14 cellular contexts compared by ENCODE assay signal in genomic region chr21:41929248-41929647, GRCh38. TPM values are rescaled to one million over a fixed set of nuclear protein-coding genes. Genes with fewer than 3 reads are reported as not detected.
DNase-seq lines count a peak whose midpoint lies in the region; ATAC-seq and TF ChIP-seq lines count a peak whose summit lies in the region.
"Had no signal": no experiment of that assay in that cellular context is flagged by ENCODE, and none has a peak within 500 bp of the region (broad histone marks: within the 10 kb centered on the region; RNA-seq: fewer than 3 reads in every experiment).

No MANE protein-coding gene starts in this region.

- WGBS in IMR-90 (ENCODE audit: extremely low coverage in 2 of 2, insufficient read length in 1 of 2), 2 experiments, result no CpG with 5 or more reads among the region's 5 CpGs

- H2AK9ac ChIP-seq in IMR-90 (replicated peaks; ENCODE audit: low read depth, low read length, poor library complexity), result no peak overlapping the region

- no peak overlapping the region for H3K14ac ChIP-seq in IMR-90 (replicated peaks; ENCODE audit: low read depth, low read length)

- H3K9ac ChIP-seq in BLaER1 (no peak overlapping the region), IMR-90 (ENCODE audit: low read depth, low read length) (no peak overlapping the region)

- TF ChIP-seq RAD21 in IMR-90 (IDR thresholded peaks at IDR 0.05; ENCODE audit: low read length), result no peak

- H4K5ac ChIP-seq in IMR-90 (ENCODE audit: low read depth, low read length), result no peak overlapping the region

- no peak overlapping the region for H3K56ac ChIP-seq in IMR-90 (ENCODE audit: extremely low read depth, insufficient read depth, low read length)

- POLR2A ChIA-PET in IMR-90 (lab: Charles Lee; ENCODE audit: unreplicated experiment) (interaction anchor here (0.5 kb wide), 1 partner anchor 32 kb away, joined by 3 read pairs; no protein-coding TSS in a partner anchor), GM10248 (lab: Yijun Ruan, JAX) (no interaction called here)
- POLR2A ChIA-PET in activated naive CD8-positive, alpha-beta T cell treated with anti-CD3 and anti-CD28 coated beads, Interleukin-2, amount 10 ng/mL, durations not matched to agents 7 days and 5 days (lab: Charles Lee), result interaction anchor here (0.9 to 1.0 kb wide), 2 partner anchors 11 to 51 kb away, joined by 3 read pairs; no protein-coding TSS in a partner anchor
- POLR2A ChIA-PET in activated CD4-positive, alpha-beta memory T cell treated with anti-CD3 and anti-CD28 coated beads, Interleukin-2, amount 10 ng/mL, durations not matched to agents 7 days and 5 days (lab: Charles Lee), result no interaction called here

- H4K91ac ChIP-seq in IMR-90 (ENCODE audit: insufficient read depth, low read depth, low read length), result no peak overlapping the region

- peak overlapping the region; percentile 33; the same call in 1 of the 2 replicates for H3K27ac ChIP-seq in BLaER1
- no peak overlapping the region for H3K27ac ChIP-seq in IMR-90 (ENCODE audit: insufficient read depth, low read length)

- no peaks in the 10 kb centered on the region for H3K27me3 ChIP-seq in BLaER1
- no peaks in the 10 kb centered on the region for H3K27me3 ChIP-seq in IMR-90 (ENCODE audit: control insufficient read depth, insufficient read depth, low read length)

- H3K4me3 ChIP-seq in BLaER1, result no peak overlapping the region
- no peak overlapping the region for H3K4me3 ChIP-seq in IMR-90 (ENCODE audit: insufficient read depth, low read depth, low read length)

- intact Hi-C loops in IMR-90 (cut with micrococcal nuclease), result no loop called here

- H3K4me1 Mint-ChIP-seq in activated naive CD8-positive, alpha-beta T cell treated with anti-CD3 and anti-CD28 coated beads, Interleukin-2, amount 10 ng/mL, durations not matched to agents 7 days and 5 days, result peaks cover 49% of the 10 kb centered on the region
- peaks cover 54% of the 10 kb centered on the region for H3K4me1 Mint-ChIP-seq in T-helper 2 cell treated with Interferon-gamma antibody and Interleukin-4, amounts not matched to agents 5 μg/mL and 100 μg/mL, for 36 hours (ENCODE audit: low read depth)
- H3K4me1 Mint-ChIP-seq in activated CD4-positive, alpha-beta memory T cell treated with anti-CD3 and anti-CD28 coated beads, Interleukin-2, amount 10 ng/mL, durations not matched to agents 7 days and 5 days, result peaks cover 34% of the 10 kb centered on the region

- H4K8ac ChIP-seq in IMR-90 (ENCODE audit: low read depth in 2 of 2, low read length in 2 of 2), result no peak overlapping the region

- no peak for ATAC-seq in IMR-90 (ENCODE audit: low read depth)
- ATAC-seq in activated naive CD8-positive, alpha-beta T cell treated with anti-CD3 and anti-CD28 coated beads, Interleukin-2, amount 10 ng/mL, durations not matched to agents 7 days and 5 days (ENCODE audit: low read depth), result no peak

- H3K4me1 ChIP-seq in BLaER1 (peaks cover 92% of the 10 kb centered on the region), IMR-90 (ENCODE audit: control insufficient read depth, insufficient read depth, low read length) (peaks cover 26% of the 10 kb centered on the region)

- CTCF ChIA-PET in IMR-90 (lab: Yijun Ruan, JAX), result no interaction called here
- CTCF ChIA-PET in GM10248 (lab: Yijun Ruan, JAX), result interaction anchor here (1.1 to 2.6 kb wide), 5 partner anchors 9 to 188 kb away, joined by 3 to 7 read pairs (median 6); no protein-coding TSS in a partner anchor
- CTCF ChIA-PET in activated CD4-positive, alpha-beta memory T cell treated with anti-CD3 and anti-CD28 coated beads, Interleukin-2, amount 10 ng/mL, durations not matched to agents 7 days and 5 days (lab: Charles Lee), result no interaction called here

- no peaks in the 10 kb centered on the region for H3K36me3 ChIP-seq in BLaER1
- H3K36me3 ChIP-seq in IMR-90 (ENCODE audit: control insufficient read depth, insufficient read depth, low read length), result no peaks in the 10 kb centered on the region; the same call in 1 of the 2 replicates

- H3K4me2 ChIP-seq in BLaER1, result peak overlapping the region; percentile 97
- no peak overlapping the region for H3K4me2 ChIP-seq in IMR-90 (ENCODE audit: low read depth, low read length)

- no peak for TF ChIP-seq POLR2A in IMR-90 (IDR thresholded peaks at IDR 0.05; ENCODE audit: low read depth, low read length)

- in situ Hi-C loops in IMR-90 (cut with MboI; ENCODE audit: low sequenced_read_pairs), result no loop called here

- H3K36me3 Mint-ChIP-seq in activated naive CD8-positive, alpha-beta T cell treated with anti-CD3 and anti-CD28 coated beads, Interleukin-2, amount 10 ng/mL, durations not matched to agents 7 days and 5 days, result no peaks in the 10 kb centered on the region
- no peaks in the 10 kb centered on the region for H3K36me3 Mint-ChIP-seq in T-helper 2 cell treated with Interferon-gamma antibody and Interleukin-4, amounts not matched to agents 5 μg/mL and 100 μg/mL, for 36 hours (ENCODE audit: low read depth)
- no peaks in the 10 kb centered on the region for H3K36me3 Mint-ChIP-seq in activated CD4-positive, alpha-beta memory T cell treated with anti-CD3 and anti-CD28 coated beads, Interleukin-2, amount 10 ng/mL, durations not matched to agents 7 days and 5 days (ENCODE audit: low read depth)
- H3K36me3 Mint-ChIP-seq: memory B cell had no signal

- peak overlapping the region; percentile 12 for H3K27ac Mint-ChIP-seq in activated naive CD8-positive, alpha-beta T cell treated with anti-CD3 and anti-CD28 coated beads, Interleukin-2, amount 10 ng/mL, durations not matched to agents 7 days and 5 days
- no peak overlapping the region for H3K27ac Mint-ChIP-seq in T-helper 2 cell treated with Interferon-gamma antibody and Interleukin-4, amounts not matched to agents 5 μg/mL and 100 μg/mL, for 36 hours
- H3K27ac Mint-ChIP-seq in activated CD4-positive, alpha-beta memory T cell treated with anti-CD3 and anti-CD28 coated beads, Interleukin-2, amount 10 ng/mL, durations not matched to agents 7 days and 5 days, result no peak overlapping the region

- H2BK120ac ChIP-seq in IMR-90 (ENCODE audit: low read depth, low read length), result no peak overlapping the region

- H2AK5ac ChIP-seq in IMR-90 (ENCODE audit: low read depth, low read length), result peak overlapping the region; percentile 11; the same call in 1 of the 2 replicates

- H3K27me3 Mint-ChIP-seq in activated naive CD8-positive, alpha-beta T cell treated with anti-CD3 and anti-CD28 coated beads, Interleukin-2, amount 10 ng/mL, durations not matched to agents 7 days and 5 days, result peaks cover 14% of the 10 kb centered on the region
- no peaks in the 10 kb centered on the region for H3K27me3 Mint-ChIP-seq in T-helper 2 cell treated with Interferon-gamma antibody and Interleukin-4, amounts not matched to agents 5 μg/mL and 100 μg/mL, for 36 hours (ENCODE audit: low read depth)
- H3K27me3 Mint-ChIP-seq in activated CD4-positive, alpha-beta memory T cell treated with anti-CD3 and anti-CD28 coated beads, Interleukin-2, amount 10 ng/mL, durations not matched to agents 7 days and 5 days, result peaks cover 7% of the 10 kb centered on the region
- H3K27me3 Mint-ChIP-seq: memory B cell had no signal

- dilution Hi-C loops in IMR-90 (cut with HindIII; ENCODE audit: low sequenced_read_pairs, unreplicated experiment), result no loop called here

- peak overlapping the region; percentile 22 for H3K4me3 Mint-ChIP-seq in activated naive CD8-positive, alpha-beta T cell treated with anti-CD3 and anti-CD28 coated beads, Interleukin-2, amount 10 ng/mL, durations not matched to agents 7 days and 5 days
- no peak overlapping the region for H3K4me3 Mint-ChIP-seq in T-helper 2 cell treated with Interferon-gamma antibody and Interleukin-4, amounts not matched to agents 5 μg/mL and 100 μg/mL, for 36 hours
- no peak overlapping the region for H3K4me3 Mint-ChIP-seq in activated CD4-positive, alpha-beta memory T cell treated with anti-CD3 and anti-CD28 coated beads, Interleukin-2, amount 10 ng/mL, durations not matched to agents 7 days and 5 days

- 0 out of 2 replicates have a peak overlapping the region, but pooled peaks have one; percentile 15 for H3K23ac ChIP-seq in IMR-90 (ENCODE audit: low read depth, low read length)

- H3K9me1 ChIP-seq in IMR-90 (ENCODE audit: insufficient read depth, low read length), result peaks cover 33% of the 10 kb centered on the region

- H2BK20ac ChIP-seq in IMR-90 (ENCODE audit: low read depth, low read length), result no peak overlapping the region

- H4K20me1 ChIP-seq in BLaER1 (no peaks in the 10 kb centered on the region), IMR-90 (ENCODE audit: insufficient read depth, low read length) (no peaks in the 10 kb centered on the region)

- H3K79me1 ChIP-seq in IMR-90 (ENCODE audit: low read depth in 1 of 2, low read length in 2 of 2), result peaks cover 36 to 66% of the 10 kb centered on the region in 2 experiments

- no peak overlapping the region for H2BK5ac ChIP-seq in IMR-90 (ENCODE audit: low read depth, low read length, poor library complexity, severe bottlenecking)

- H3K9me3 ChIP-seq in BLaER1 (no peaks in the 10 kb centered on the region), IMR-90 (ENCODE audit: control insufficient read depth, insufficient read depth, low read length) (no peaks in the 10 kb centered on the region)

- no peak overlapping the region for H3K18ac ChIP-seq in IMR-90 (ENCODE audit: low read depth, low read length)

- no peaks in the 10 kb centered on the region for H3K9me3 Mint-ChIP-seq in activated naive CD8-positive, alpha-beta T cell treated with anti-CD3 and anti-CD28 coated beads, Interleukin-2, amount 10 ng/mL, durations not matched to agents 7 days and 5 days
- no peaks in the 10 kb centered on the region for H3K9me3 Mint-ChIP-seq in T-helper 2 cell treated with Interferon-gamma antibody and Interleukin-4, amounts not matched to agents 5 μg/mL and 100 μg/mL, for 36 hours
- H3K9me3 Mint-ChIP-seq in activated CD4-positive, alpha-beta memory T cell treated with anti-CD3 and anti-CD28 coated beads, Interleukin-2, amount 10 ng/mL, durations not matched to agents 7 days and 5 days, result no peaks in the 10 kb centered on the region
- H3K9me3 Mint-ChIP-seq: memory B cell had no signal

- no peak overlapping the region for H2BK15ac ChIP-seq in IMR-90 (ENCODE audit: low read depth, low read length)

- no peak overlapping the region for H2AFZ ChIP-seq in IMR-90 (replicated peaks; ENCODE audit: low read length, poor library complexity)

- DNase-seq in IMR-90 (no peak), mesenteric fat pad (ENCODE audit: low spot score) (peak; percentile 49), DMS153 treated with DMSO at 0.1 percent for 48 hours (lab: John Stamatoyannopoulos, UW; ENCODE audit: unreplicated experiment) (no peak), GM10248 (ENCODE audit: extremely low spot score) (no peak)
- no peak for DNase-seq in activated naive CD8-positive, alpha-beta T cell treated with anti-CD3 and anti-CD28 coated beads, Interleukin-2, amount 10 ng/mL, durations not matched to agents 7 days and 5 days
- DNase-seq in T-helper 2 cell treated with Interferon-gamma antibody and Interleukin-4, amounts not matched to agents 5 μg/mL and 100 μg/mL, for 36 hours (ENCODE audit: low spot score), result no peak
- DNase-seq in activated CD4-positive, alpha-beta memory T cell treated with anti-CD3 and anti-CD28 coated beads, Interleukin-2, amount 10 ng/mL, durations not matched to agents 7 days and 5 days, result no peak
- DNase-seq: activated CD4-positive, CD25-positive, alpha-beta regulatory T cell; head of caudate nucleus; NCI-H2081; NCI-H748 treated with DMSO at 0.1 percent for 48 hours; retina had no signal

- H3K4ac ChIP-seq in IMR-90 (ENCODE audit: low read depth, low read length), result 0 out of 2 replicates have a peak overlapping the region, but pooled peaks have one; percentile 29

- BruUV-seq in IMR-90 (replicated peaks; lab: Mats Ljungman, UMichigan), result no TSS peak

- no peak for TF ChIP-seq CTCF in IMR-90 (conservative IDR thresholded peaks at IDR 0.05; ENCODE audit: low read depth, low read length)
- no peak for TF ChIP-seq CTCF in GM10248 (IDR thresholded peaks at IDR 0.05; ENCODE audit: control extremely low read depth, extremely low read depth, low read depth, missing control alignments)

RNA-seq across cellular contexts. Expression of gene C2CD2, which starts 24.6 kb away (rescaled TPM):
- 19.4 and 25.3 TPM in 2 replicates for total RNA-seq in IMR-90 (2012; rRNA removed)
- 10.6 and 15.6 TPM in 2 replicates for polyA plus RNA-seq in IMR-90 (2012; rRNA removed)
- 5.8 and 8.5 TPM in 2 replicates for polyA plus RNA-seq in IMR-90 (2012; cell fraction: cytosol; rRNA removed)
- 28.1 and 43.3 TPM in 2 replicates for polyA plus RNA-seq in IMR-90 (2012; cell fraction: nucleus; rRNA removed; ENCODE audit: low replicate concordance)
- total RNA-seq in activated naive CD8-positive, alpha-beta T cell treated with anti-CD3 and anti-CD28 coated beads, Interleukin-2, amount 10 ng/mL, durations not matched to agents 7 days and 5 days, result 10 to 100 TPM in 1 of 2 experiments, 1 to 10 TPM in 1; 9.4 to 11.9 TPM
- 125 TPM for total RNA-seq in mesenteric fat pad
- total RNA-seq in activated CD4-positive, alpha-beta memory T cell treated with anti-CD3 and anti-CD28 coated beads, Interleukin-2, amount 10 ng/mL, durations not matched to agents 7 days and 5 days, result 1 to 10 TPM; 5.1 to 6.3 TPM

RNA-seq across cellular contexts. Expression of gene PRDM15, which starts 50.1 kb away (rescaled TPM):
- 5.6 and 8.8 TPM in 2 replicates for total RNA-seq in IMR-90 (2012; rRNA removed)
- polyA plus RNA-seq in IMR-90 (2012; rRNA removed), result 7.3 and 7.6 TPM in 2 replicates
- polyA plus RNA-seq in IMR-90 (2012; cell fraction: cytosol; rRNA removed), result 2.5 and 3.2 TPM in 2 replicates
- polyA plus RNA-seq in IMR-90 (2012; cell fraction: nucleus; rRNA removed; ENCODE audit: low replicate concordance), result 32.6 and 43.8 TPM in 2 replicates
- total RNA-seq in activated naive CD8-positive, alpha-beta T cell treated with anti-CD3 and anti-CD28 coated beads, Interleukin-2, amount 10 ng/mL, durations not matched to agents 7 days and 5 days, result 10 to 100 TPM; 14.2 to 14.8 TPM
- 8.0 TPM for total RNA-seq in mesenteric fat pad
- 1 to 10 TPM; 7.0 to 8.1 TPM for total RNA-seq in activated CD4-positive, alpha-beta memory T cell treated with anti-CD3 and anti-CD28 coated beads, Interleukin-2, amount 10 ng/mL, durations not matched to agents 7 days and 5 days

Comparison
In these comparisons a context has a peak if more than half of its experiments do, and no peak if none do; other contexts are left out.
1. POLR2A ChIA-PET loops: an anchor here in IMR-90 (0.5 kb wide) and activated naive CD8-positive, alpha-beta T cell treated with anti-CD3 and anti-CD28 coated beads, Interleukin-2, amount 10 ng/mL, durations not matched to agents 7 days and 5 days (0.9 to 1.0 kb wide); none called in GM10248 and activated CD4-positive, alpha-beta memory T cell treated with anti-CD3 and anti-CD28 coated beads, Interleukin-2, amount 10 ng/mL, durations not matched to agents 7 days and 5 days.